In the genomic region with DNA sequence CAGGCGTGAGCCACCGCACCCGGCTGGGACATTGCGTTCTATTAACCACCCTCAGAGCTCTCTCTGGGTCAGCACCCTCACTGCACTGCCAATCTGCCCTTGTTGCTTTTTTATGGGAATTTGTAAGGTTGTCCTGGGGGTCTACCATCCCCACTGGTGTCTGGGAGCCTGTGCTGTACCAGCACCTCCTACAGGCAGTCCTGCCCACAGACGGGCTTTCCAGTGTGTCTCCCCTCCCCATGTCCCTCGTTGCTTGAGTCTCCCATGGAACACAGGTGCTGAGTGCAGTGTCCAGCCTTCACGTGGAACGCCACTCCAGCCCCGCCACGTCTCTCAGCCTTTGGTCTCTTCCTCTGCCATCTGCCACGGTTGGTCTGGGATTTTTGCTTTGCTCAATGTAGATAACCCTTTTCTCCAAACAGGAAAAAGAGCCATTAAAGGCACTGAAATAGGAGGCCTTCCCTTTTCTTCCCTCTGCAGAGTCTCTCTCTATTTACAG, we compare ENCODE assay signal across 15 cellular contexts.
"Had no signal": no experiment of that assay in that cellular context is flagged by ENCODE, and none has a peak within 500 bp of the region (broad histone marks: within the 10 kb centered on the region; RNA-seq: fewer than 3 reads in every experiment).

No MANE protein-coding gene starts in this region.

- H3K4me3 ChIP-seq: pancreas, smooth muscle cell, testis had no signal

- FAIRE-seq: kidney, pancreas, TTC549 had no signal

- H3K27me3 Mint-ChIP-seq: type B pancreatic cell had no signal

- H3K4me3 Mint-ChIP-seq: activated B cell treated with CpG ODN at 0.5 μM for 24 hours; activated CD4-positive, alpha-beta memory T cell treated with anti-CD3 and anti-CD28 coated beads for 36 hours; activated CD8-positive, alpha-beta memory T cell treated with anti-CD3 and anti-CD28 coated beads, Interleukin-2, amount 10 ng/mL, durations not matched to agents 7 days and 5 days; activated naive CD8-positive, alpha-beta T cell; stimulated activated memory B cell treated with anti-CD40 and anti-IgM and Interleukin-4, amounts not matched to agents 10 μg/mL and 1 μg/mL and 100 μg/mL, for 72 hours; type B pancreatic cell had no signal

- H3K36me3 Mint-ChIP-seq: activated CD4-positive, alpha-beta memory T cell treated with anti-CD3 and anti-CD28 coated beads for 36 hours; activated CD8-positive, alpha-beta memory T cell treated with anti-CD3 and anti-CD28 coated beads, Interleukin-2, amount 10 ng/mL, durations not matched to agents 7 days and 5 days; activated naive CD8-positive, alpha-beta T cell; stimulated activated memory B cell treated with anti-CD40 and anti-IgM and Interleukin-4, amounts not matched to agents 10 μg/mL and 1 μg/mL and 100 μg/mL, for 72 hours; type B pancreatic cell had no signal

- H3K9me3 ChIP-seq: pancreas, testis had no signal

- H3K36me3 ChIP-seq: pancreas had no signal

- H3K27ac Mint-ChIP-seq: activated B cell treated with CpG ODN at 0.5 μM for 24 hours; activated CD4-positive, alpha-beta memory T cell treated with anti-CD3 and anti-CD28 coated beads for 36 hours; activated CD8-positive, alpha-beta memory T cell treated with anti-CD3 and anti-CD28 coated beads, Interleukin-2, amount 10 ng/mL, durations not matched to agents 7 days and 5 days; activated naive CD8-positive, alpha-beta T cell; stimulated activated memory B cell treated with anti-CD40 and anti-IgM and Interleukin-4, amounts not matched to agents 10 μg/mL and 1 μg/mL and 100 μg/mL, for 72 hours had no signal

- ATAC-seq: activated CD8-positive, alpha-beta memory T cell treated with anti-CD3 and anti-CD28 coated beads, Interleukin-2, amount 10 ng/mL, durations not matched to agents 7 days and 5 days; sciatic nerve; stimulated activated memory B cell treated with anti-CD40 and anti-IgM and Interleukin-4, amounts not matched to agents 10 μg/mL and 1 μg/mL and 100 μg/mL, for 72 hours had no signal

- H3K4me1 Mint-ChIP-seq: activated B cell treated with CpG ODN at 0.5 μM for 24 hours; activated CD8-positive, alpha-beta memory T cell treated with anti-CD3 and anti-CD28 coated beads, Interleukin-2, amount 10 ng/mL, durations not matched to agents 7 days and 5 days had no signal

- H3K4me1 ChIP-seq: pancreas, testis had no signal

- H3K9me3 Mint-ChIP-seq: activated B cell treated with CpG ODN at 0.5 μM for 24 hours; activated CD4-positive, alpha-beta memory T cell treated with anti-CD3 and anti-CD28 coated beads for 36 hours; stimulated activated memory B cell treated with anti-CD40 and anti-IgM and Interleukin-4, amounts not matched to agents 10 μg/mL and 1 μg/mL and 100 μg/mL, for 72 hours; type B pancreatic cell had no signal

- DNase-seq: activated B cell treated with CpG ODN at 0.5 μM for 24 hours; activated CD4-positive, alpha-beta memory T cell treated with anti-CD3 and anti-CD28 coated beads for 36 hours; activated CD4-positive, alpha-beta T cell treated with anti-CD3 and anti-CD28 coated beads for 4 hours; activated CD8-positive, alpha-beta memory T cell treated with anti-CD3 and anti-CD28 coated beads, Interleukin-2, amount 10 ng/mL, durations not matched to agents 7 days and 5 days; effector memory CD4-positive, alpha-beta T cell; kidney; stimulated activated CD4-positive, alpha-beta T cell treated with anti-CD3 and anti-CD28 coated beads, Interleukin-4, amount 100 ng/mL, for 4 hours; testis had no signal

- H3K27ac ChIP-seq: pancreas, testis had no signal
